ENCODE assay signal across 14 cellular contexts in the genomic region with DNA sequence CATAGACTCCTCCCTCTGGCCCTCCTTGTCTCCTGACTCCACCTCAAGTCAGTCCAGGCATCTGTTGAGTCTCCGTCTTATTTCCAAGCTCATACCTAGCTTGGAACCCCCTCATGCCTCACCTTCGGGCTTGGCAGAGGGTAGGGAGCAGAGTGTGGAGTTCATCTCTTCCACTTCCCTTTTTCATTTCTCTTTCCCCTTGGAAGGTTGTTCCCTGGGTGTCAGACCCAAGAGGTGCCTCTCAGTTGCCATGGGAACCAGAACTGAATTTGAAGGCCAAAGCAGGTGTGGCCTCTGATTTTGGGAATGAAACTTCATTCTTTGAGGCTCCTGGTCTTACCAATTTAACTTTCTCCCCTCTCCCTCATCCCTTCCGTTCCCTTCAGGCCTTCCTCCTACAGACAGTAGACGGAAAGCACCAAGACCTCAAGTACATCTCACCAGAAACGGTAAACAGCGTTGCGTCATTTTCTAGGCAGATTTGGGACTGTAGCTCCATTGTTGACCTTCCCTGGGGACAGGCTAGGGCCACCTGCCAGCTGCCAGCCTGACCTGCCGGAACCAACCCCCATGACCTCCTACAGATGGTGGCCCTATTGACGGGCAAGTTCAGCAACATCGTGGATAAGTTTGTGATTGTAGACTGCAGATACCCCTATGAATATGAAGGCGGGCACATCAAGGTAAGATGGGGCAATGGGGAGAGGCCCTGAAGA. TPM values are rescaled to one million over a fixed set of nuclear protein-coding genes. Genes with fewer than 3 reads are reported as not detected.
A peak's percentile ranks its signal among the peaks of the same experiment; 100 is the strongest.
DNase-seq lines count a peak whose midpoint lies in the region; ATAC-seq and TF ChIP-seq lines count a peak whose summit lies in the region.
"Had no signal": no experiment of that assay in that cellular context is flagged by ENCODE, and none has a peak within 500 bp of the region (broad histone marks: within the 10 kb centered on the region; RNA-seq: fewer than 3 reads in every experiment).

No MANE protein-coding gene starts in this region.

- CTCF ChIA-PET in CD4-positive, alpha-beta memory T cell (lab: Charles Lee; ENCODE audit: partially characterized antibody): no interaction called here
- CTCF ChIA-PET in HEK293 (lab: Yijun Ruan, JAX): no interaction called here

- peaks cover 97% of the 10 kb centered on the region for H3K4me1 ChIP-seq in CD4-positive, alpha-beta memory T cell (ENCODE audit: insufficient read depth, low read length)
- H3K4me1 ChIP-seq in HEK293 (ENCODE audit: control insufficient read depth, insufficient read depth, low read length) (peaks cover 12% of the 10 kb centered on the region), testis (peaks cover 17% of the 10 kb centered on the region)

- peaks cover 53 to 96% (median 73%) of the 10 kb centered on the region in 4 donors for H3K4me1 Mint-ChIP-seq in CD4-positive, alpha-beta memory T cell
- H3K4me1 Mint-ChIP-seq in central memory CD8-positive, alpha-beta T cell: peaks cover 85% of the 10 kb centered on the region
- H3K4me1 Mint-ChIP-seq in neural crest cell: peaks cover 56% of the 10 kb centered on the region

- H3K27ac Mint-ChIP-seq in CD4-positive, alpha-beta memory T cell: peak overlapping the region; percentile 83 to 95 (median 92)
- peak overlapping the region; percentile 70 for H3K27ac Mint-ChIP-seq in central memory CD8-positive, alpha-beta T cell (ENCODE audit: low read depth)
- H3K27ac Mint-ChIP-seq in neural crest cell (ENCODE audit: unreplicated experiment): peak overlapping the region; percentile 76

- H3K27me3 ChIP-seq in CD4-positive, alpha-beta memory T cell (ENCODE audit: insufficient read depth, low read length): no peaks in the 10 kb centered on the region
- no peaks in the 10 kb centered on the region for H3K27me3 ChIP-seq in testis

- WGBS in testis, 2 donors: 95 to 96% methylated on average over 11 of the region's 11 CpGs

- H3K36me3 ChIP-seq in CD4-positive, alpha-beta memory T cell (ENCODE audit: insufficient read depth, low read length): peaks cover 67% of the 10 kb centered on the region
- H3K36me3 ChIP-seq in HEK293 (ENCODE audit: control insufficient read depth in 2 of 2, insufficient read depth in 1 of 2, low read length in 2 of 2) (peaks cover 26 to 86% of the 10 kb centered on the region in 2 experiments), testis (ENCODE audit: low read depth, missing control alignments) (no peaks in the 10 kb centered on the region)

- ATAC-seq in central memory CD8-positive, alpha-beta T cell (replicated peaks; ENCODE audit: extremely low read depth, poor library complexity, severe bottlenecking): no peak
- ATAC-seq: left colon had no signal

- no peak for DNase-seq in CD4-positive, alpha-beta memory T cell
- DNase-seq in central memory CD8-positive, alpha-beta T cell (ENCODE audit: low spot score in 2 of 2): no peak
- DNase-seq in neural crest cell (ENCODE audit: low read depth, low spot score) (no peak), testis (no peak), cerebellum (ENCODE audit: low spot score) (no peak)
- no peak for DNase-seq in stimulated activated CD4-positive, alpha-beta T cell treated with anti-CD3 and anti-CD28 coated beads, Interleukin-1b, Interleukin-23, amount 100 ng/mL, for 48 hours
- DNase-seq: KBM-7, left colon, NCI-H187, SIG-M5, WERI-Rb-1 had no signal

- peak overlapping the region; percentile 68 for H3K27ac ChIP-seq in CD4-positive, alpha-beta memory T cell (ENCODE audit: low read depth, low read length)
- H3K27ac ChIP-seq in HEK293 (ENCODE audit: extremely low read depth, low read depth, low read length) (no peak overlapping the region), testis (no peak overlapping the region)
- H3K27ac ChIP-seq: parathyroid adenoma, WERI-Rb-1 had no signal

- TF ChIP-seq POLR2A in testis (IDR thresholded peaks at IDR 0.05): no peak

- intact Hi-C loops in CD4-positive, alpha-beta memory T cell (cut with micrococcal nuclease): no loop called here
- intact Hi-C loops in testis (cut with DNase I; ENCODE audit: low total_unique reads): no loop called here

- POLR2A ChIA-PET in CD4-positive, alpha-beta memory T cell (lab: Charles Lee; ENCODE audit: partially characterized antibody): interaction anchor here (1.4 kb wide), 1 partner anchor 34 kb away, joined by 5 read pairs; a partner anchor contains a TSS
- POLR2A ChIA-PET in HEK293 (lab: Yijun Ruan, JAX): interaction anchor here (0.5 kb wide), 1 partner anchor 8 kb away, joined by 3 read pairs; no protein-coding TSS in a partner anchor

- H3K9me3 ChIP-seq in CD4-positive, alpha-beta memory T cell (ENCODE audit: control insufficient read depth in 1 of 2, low read length in 2 of 2): no peaks in the 10 kb centered on the region
- H3K9me3 ChIP-seq in HEK293 (ENCODE audit: control insufficient read depth, insufficient read depth, low read depth, low read length) (no peaks in the 10 kb centered on the region), testis (no peaks in the 10 kb centered on the region)

- no peaks in the 10 kb centered on the region for H3K27me3 Mint-ChIP-seq in CD4-positive, alpha-beta memory T cell
- no peaks in the 10 kb centered on the region for H3K27me3 Mint-ChIP-seq in central memory CD8-positive, alpha-beta T cell
- H3K27me3 Mint-ChIP-seq in neural crest cell (ENCODE audit: low read depth): no peaks in the 10 kb centered on the region

- H3K4me3 Mint-ChIP-seq in CD4-positive, alpha-beta memory T cell: peak overlapping the region in 5 of 8 donors; percentile 31 to 67 (median 61)
- H3K4me3 Mint-ChIP-seq in central memory CD8-positive, alpha-beta T cell: peak overlapping the region; percentile 27
- peak overlapping the region; percentile 38 for H3K4me3 Mint-ChIP-seq in neural crest cell

- TF ChIP-seq CTCF in HEK293 (tag by site-specific recombination; IDR thresholded peaks at IDR 0.05) (no peak), neural crest cell (conservative IDR thresholded peaks at IDR 0.05) (no peak), testis (IDR thresholded peaks at IDR 0.05) (no peak)

- peaks cover 82 to 86% of the 10 kb centered on the region in 2 donors for H3K36me3 Mint-ChIP-seq in CD4-positive, alpha-beta memory T cell
- H3K36me3 Mint-ChIP-seq in central memory CD8-positive, alpha-beta T cell (ENCODE audit: insufficient read depth): peaks cover 70% of the 10 kb centered on the region
- peaks cover 16% of the 10 kb centered on the region for H3K36me3 Mint-ChIP-seq in neural crest cell (ENCODE audit: low read depth)

- no peaks in the 10 kb centered on the region for H3K9me3 Mint-ChIP-seq in CD4-positive, alpha-beta memory T cell
- no peaks in the 10 kb centered on the region for H3K9me3 Mint-ChIP-seq in central memory CD8-positive, alpha-beta T cell
- H3K9me3 Mint-ChIP-seq in neural crest cell: no peaks in the 10 kb centered on the region

- no peak overlapping the region for H3K4me3 ChIP-seq in CD4-positive, alpha-beta memory T cell (ENCODE audit: low read length in 2 of 2)
- no peak overlapping the region for H3K4me3 ChIP-seq in HEK293 (ENCODE audit: low read depth, low read length)
- no peak overlapping the region for H3K4me3 ChIP-seq in testis

TF ChIP-seq in HEK293, 187 proteins besides CTCF, POLR2A, EP300 and RAD21:
- TF ChIP-seq ZBTB21 (tag by site-specific recombination; IDR thresholded peaks at IDR 0.05) (no peak), ZNF366 (tag by site-specific recombination; conservative IDR thresholded peaks at IDR 0.05) (0 out of 2 replicates have a peak, but pooled peaks have one; percentile 20)

RNA-seq across cellular contexts. Expression of a gene that starts 6.6 kb away (rescaled TPM):
- 100 to 1,000 TPM; 410 to 420 TPM for total RNA-seq in CD4-positive, alpha-beta memory T cell
- 10 to 100 TPM; 25.9 to 55.9 TPM for polyA plus RNA-seq in CD4-positive, alpha-beta memory T cell
- total RNA-seq in neural crest cell (46.5 and 47.5 TPM in 2 replicates), testis (10 to 100 TPM; 25.4 to 45.6 TPM), cerebellum (9.2 TPM)
- 14.4 TPM for polyA plus RNA-seq in testis (ENCODE audit: insufficient read depth, low read depth, low replicate concordance)

RNA-seq across cellular contexts. Expression of a gene that starts 16.1 kb away (rescaled TPM):
- total RNA-seq in CD4-positive, alpha-beta memory T cell: 10 to 100 TPM; 52.2 to 56.7 TPM
- 1 to 10 TPM in 1 of 2 donors, under 1 TPM in 1; 0.56 to 1.9 TPM for polyA plus RNA-seq in CD4-positive, alpha-beta memory T cell
- 82.1 and 83.6 TPM in 2 replicates for total RNA-seq in neural crest cell
- total RNA-seq in testis: 10 to 100 TPM; 32.2 to 44.1 TPM
- polyA plus RNA-seq in testis (ENCODE audit: insufficient read depth, low read depth, low replicate concordance): 24.8 TPM
- 29.9 TPM for total RNA-seq in cerebellum

RNA-seq across cellular contexts. Expression of a gene that starts 17.7 kb away (rescaled TPM):
- total RNA-seq in CD4-positive, alpha-beta memory T cell: 10 to 100 TPM; 10.4 to 11.1 TPM
- polyA plus RNA-seq in CD4-positive, alpha-beta memory T cell: 10 to 100 TPM; 14.5 to 16.8 TPM
- total RNA-seq in neural crest cell (9.3 and 12.8 TPM in 2 replicates), testis (10 to 100 TPM; 25.9 to 26.6 TPM), cerebellum (7.4 TPM)
- 26.0 TPM for polyA plus RNA-seq in testis (ENCODE audit: insufficient read depth, low read depth, low replicate concordance)

RNA-seq across cellular contexts. Expression of a gene that starts 21.4 kb away (rescaled TPM):
- total RNA-seq in CD4-positive, alpha-beta memory T cell: not detected
- polyA plus RNA-seq in CD4-positive, alpha-beta memory T cell: under 1 TPM in 1 of 2 donors, not detected in 1; 0.15 TPM
- total RNA-seq in neural crest cell (0.54 and 0.55 TPM in 2 replicates), testis (10 to 100 TPM in 1 of 2 donors, 1 to 10 TPM in 1; 9.8 to 12.1 TPM), cerebellum (1.00 TPM)
- polyA plus RNA-seq in testis (ENCODE audit: insufficient read depth, low read depth, low replicate concordance): 28.8 TPM
- total RNA-seq: glomerular endothelial cell had no signal

RNA-seq across cellular contexts. Expression of a gene that starts 35.1 kb away (rescaled TPM):
- 10 to 100 TPM; 15.7 to 17.3 TPM for total RNA-seq in CD4-positive, alpha-beta memory T cell
- polyA plus RNA-seq in CD4-positive, alpha-beta memory T cell: 10 to 100 TPM; 16.3 to 31.5 TPM
- total RNA-seq in neural crest cell: 86.0 and 93.0 TPM in 2 replicates
- total RNA-seq in testis: 10 to 100 TPM; 17.6 to 19.7 TPM
- polyA plus RNA-seq in testis (ENCODE audit: insufficient read depth, low read depth, low replicate concordance): 36.5 TPM
- total RNA-seq in cerebellum: 9.7 TPM
